In genomic region chr3:60086811-60087210, GRCh38 we compare ENCODE assay signal across 8 cellular contexts.
DNase-seq lines count a peak whose midpoint lies in the region; ATAC-seq and TF ChIP-seq lines count a peak whose summit lies in the region.

No MANE protein-coding gene starts in this region.

- intact Hi-C loops in adrenal gland (cut with DNase I), result no loop called here

- H3K36me3 Mint-ChIP-seq in activated T-cell treated with anti-CD3 and anti-CD28 coated beads, Interleukin-2, amount 50 U/mL, for 72 hours (ENCODE audit: insufficient read depth in 2 of 2), result peaks cover 18 to 52% of the 10 kb centered on the region in 2 donors

- no peaks in the 10 kb centered on the region for H3K36me3 ChIP-seq in adrenal gland (replicated peaks in 1 of 2)

- H3K27ac Mint-ChIP-seq in activated T-cell treated with anti-CD3 and anti-CD28 coated beads, Interleukin-2, amount 50 U/mL, for 72 hours, result peak overlapping the region; percentile 59

- peaks cover 14 to 19% of the 10 kb centered on the region in 2 donors for H3K9me3 Mint-ChIP-seq in activated T-cell treated with anti-CD3 and anti-CD28 coated beads, Interleukin-2, amount 50 U/mL, for 72 hours

- DNase-seq in activated T-cell treated with anti-CD3 and anti-CD28 coated beads, Interleukin-2, amount 50 U/mL, for 72 hours, result peak; percentile 55 to 63
- DNase-seq in stimulated activated CD4-positive, alpha-beta T cell treated with anti-CD3 and anti-CD28 coated beads, Interleukin-2, amount 100 ng/mL, for 24 hours, result peak; percentile 40 to 41
- DNase-seq in adrenal gland (no peak), globus pallidus (ENCODE audit: low spot score) (no peak), NCI-H524 (lab: John Stamatoyannopoulos, UW) (no peak)
- DNase-seq in NK-92 treated with Interleukin-12 subunit alpha and Interleukin-12 subunit beta, amount 100 ng/mL, for 24 hours (lab: John Stamatoyannopoulos, UW), result no peak

- H3K9me3 ChIP-seq in adrenal gland (replicated peaks in 1 of 3), result no peaks in the 10 kb centered on the region

- H3K27me3 Mint-ChIP-seq in activated T-cell treated with anti-CD3 and anti-CD28 coated beads, Interleukin-2, amount 50 U/mL, for 72 hours (ENCODE audit: low read depth), result no peaks in the 10 kb centered on the region

- no peak overlapping the region for H3K27ac ChIP-seq in adrenal gland

- peaks cover 72% of the 10 kb centered on the region for H3K4me1 Mint-ChIP-seq in activated T-cell treated with anti-CD3 and anti-CD28 coated beads, Interleukin-2, amount 50 U/mL, for 72 hours (ENCODE audit: low read depth)

- H3K27me3 ChIP-seq in adrenal gland, result no peaks in the 10 kb centered on the region

- ATAC-seq in GM19035 (IDR thresholded peaks at IDR 0.05; ENCODE audit: unreplicated experiment), result peak; percentile 50
- peak; percentile 95 for ATAC-seq in HG03432 (IDR thresholded peaks at IDR 0.05; ENCODE audit: unreplicated experiment)
- peak; percentile 98 for ATAC-seq in activated T-cell treated with anti-CD3 and anti-CD28 coated beads, Interleukin-2, amount 50 U/mL, for 72 hours (replicated peaks in 1 of 2)

- H3K4me3 ChIP-seq in adrenal gland, result no peak overlapping the region

- WGBS in adrenal gland, 4 donors, result 66 to 93% (median 81%) methylated on average over 2 of the region's 2 CpGs

- no peaks in the 10 kb centered on the region for H3K4me1 ChIP-seq in adrenal gland (replicated peaks in 1 of 2)

- TF ChIP-seq CTCF in adrenal gland (IDR thresholded peaks at IDR 0.05), result no peak

- TF ChIP-seq POLR2A in adrenal gland (IDR thresholded peaks at IDR 0.05), result no peak

- peak overlapping the region; percentile 48 to 57 for H3K4me3 Mint-ChIP-seq in activated T-cell treated with anti-CD3 and anti-CD28 coated beads, Interleukin-2, amount 50 U/mL, for 72 hours

Comparison
In these comparisons a context has a peak if more than half of its experiments do, and no peak if none do; other contexts are left out.
1. DNase-seq: peak in activated T-cell treated with anti-CD3 and anti-CD28 coated beads, Interleukin-2, amount 50 U/mL, for 72 hours (2 of 2) and stimulated activated CD4-positive, alpha-beta T cell treated with anti-CD3 and anti-CD28 coated beads, Interleukin-2, amount 100 ng/mL, for 24 hours (2 of 2); none in adrenal gland (0 of 7), NK-92 treated with Interleukin-12 subunit alpha and Interleukin-12 subunit beta, amount 100 ng/mL, for 24 hours (single experiment), globus pallidus (single experiment) and NCI-H524 (0 of 2).
2. Peak in every context shown above with its lines, with median percentiles within 50 percentile points of each other: ATAC-seq.